7 cellular contexts compared by ENCODE assay signal in genomic region chr10:100285316-100285715, GRCh38. TPM values are rescaled to one million over a fixed set of nuclear protein-coding genes. Genes with fewer than 3 reads are reported as not detected.
DNase-seq lines count a peak whose midpoint lies in the region; ATAC-seq and TF ChIP-seq lines count a peak whose summit lies in the region.
"Not testable (repeated sequence)": the region's sequence is repeated elsewhere in the genome, so short reads cannot be mapped to it uniquely, and the experiment has no call there.
"Had no signal": no experiment of that assay in that cellular context is flagged by ENCODE, and none has a peak within 500 bp of the region (broad histone marks: within the 10 kb centered on the region; RNA-seq: fewer than 3 reads in every experiment).

No MANE protein-coding gene starts in this region.

- WGBS in right cardiac atrium = 88% methylated on average over 11 of the region's 11 CpGs
- no CpG with 5 or more reads among the region's 11 CpGs for WGBS in neuronal stem cell (ENCODE audit: extremely low coverage in 2 of 2, insufficient read length in 2 of 2, insufficient replicate concordance in 1 of 2), 2 donors

- not testable (repeated sequence) for H3K9ac ChIP-seq in neuronal stem cell (ENCODE audit: low read depth, low read length, poor library complexity)

- H3K27ac ChIP-seq in 22Rv1 (peak overlapping the region; percentile 84), WERI-Rb-1 (peak overlapping the region; percentile 87), right cardiac atrium (ENCODE audit: low read length) (peak overlapping the region; percentile 55)
- not testable (repeated sequence) for H3K27ac ChIP-seq in HL-60 (replicated peaks); neuronal stem cell (replicated peaks; ENCODE audit: low read length)

- not testable (repeated sequence) for H3K79me1 ChIP-seq in neuronal stem cell (ENCODE audit: low read depth, low read length)

- H3K4me1 ChIP-seq in right cardiac atrium (ENCODE audit: control insufficient read depth, insufficient read depth, low read length); neuronal stem cell (ENCODE audit: control insufficient read depth in 2 of 2, insufficient read depth in 1 of 2, low read depth in 1 of 2, low read length in 2 of 2): not testable (repeated sequence)

- H3K4me3 ChIP-seq in HL-60 (replicated peaks; ENCODE audit: insufficient read depth, low read length) (peak overlapping the region; percentile 90), WERI-Rb-1 (ENCODE audit: low read depth, low read length) (peak overlapping the region; percentile 61), cardiac fibroblast (replicated peaks in 1 of 2; ENCODE audit: low read depth in 2 of 2, low read length in 2 of 2) (peak overlapping the region; percentile 91 to 95), right cardiac atrium (ENCODE audit: low read length) (peak overlapping the region; percentile 56), neuronal stem cell (ENCODE audit: low read length in 2 of 2) (peak overlapping the region in 1 of 2 donors; percentile 82)

- H2BK120ac ChIP-seq in neuronal stem cell (ENCODE audit: low read depth, low read length) = not testable (repeated sequence)

- ATAC-seq in right cardiac atrium = not testable (repeated sequence)

- not testable (repeated sequence) for DNase-seq in HL-60 (ENCODE audit: low read depth in 1 of 2, low spot score in 1 of 2); right cardiac atrium; neuronal stem cell (ENCODE audit: low spot score)
- DNase-seq in WERI-Rb-1 (peak; percentile 54), cardiac fibroblast (ENCODE audit: low read depth in 2 of 2) (peak in 1 of 2 donors; percentile 22)

- not testable (repeated sequence) for H3K27me3 ChIP-seq in HL-60 (ENCODE audit: insufficient read depth, poor library complexity, severe bottlenecking); WERI-Rb-1 (ENCODE audit: insufficient read depth, low read depth, severe bottlenecking); right cardiac atrium (ENCODE audit: control insufficient read depth, insufficient read depth)
- H3K27me3 ChIP-seq in neuronal stem cell (ENCODE audit: control insufficient read depth in 3 of 3, insufficient read depth in 3 of 3, low read depth in 1 of 3, low read length in 3 of 3) = peaks cover 0 to 15% (median 0%) of the 10 kb centered on the region in 3 experiments

- peak overlapping the region; percentile 68 for H3K4me2 ChIP-seq in neuronal stem cell (ENCODE audit: insufficient read depth, low read length, poor library complexity, severe bottlenecking)

- H4K91ac ChIP-seq in neuronal stem cell (ENCODE audit: low read depth, low read length, poor library complexity) = not testable (repeated sequence)

- H2BK15ac ChIP-seq in neuronal stem cell (ENCODE audit: low read length) = not testable (repeated sequence)

- not testable (repeated sequence) for H2BK12ac ChIP-seq in neuronal stem cell (ENCODE audit: low read length)

- H2AFZ ChIP-seq in neuronal stem cell (ENCODE audit: low read length) = not testable (repeated sequence)

- H3K36me3 ChIP-seq in WERI-Rb-1 = peaks cover 49% of the 10 kb centered on the region
- H3K36me3 ChIP-seq in neuronal stem cell (replicated peaks in 1 of 2; ENCODE audit: control insufficient read depth in 2 of 2, insufficient read depth in 2 of 2, low read length in 2 of 2) = peaks cover 0 to 45% of the 10 kb centered on the region in 2 donors

- H2BK5ac ChIP-seq in neuronal stem cell (ENCODE audit: low read length) = not testable (repeated sequence)

- H3K14ac ChIP-seq in neuronal stem cell (ENCODE audit: low read length) = not testable (repeated sequence)

- TF ChIP-seq CTCF in 22Rv1 (IDR thresholded peaks at IDR 0.05); HL-60 (IDR thresholded peaks at IDR 0.05; ENCODE audit: insufficient read depth, low read length); WERI-Rb-1 (IDR thresholded peaks at IDR 0.05; ENCODE audit: low read depth, low read length); cardiac fibroblast (IDR thresholded peaks at IDR 0.05; ENCODE audit: low read depth, low read length): not testable (repeated sequence)

- H2AK5ac ChIP-seq in neuronal stem cell (ENCODE audit: low read depth, low read length) = not testable (repeated sequence)

- not testable (repeated sequence) for H3K23ac ChIP-seq in neuronal stem cell (ENCODE audit: low read depth, low read length, poor library complexity)

- not testable (repeated sequence) for H3K4ac ChIP-seq in neuronal stem cell (ENCODE audit: low read length)

- not testable (repeated sequence) for H3K18ac ChIP-seq in neuronal stem cell (ENCODE audit: low read length)

- not testable (repeated sequence) for H3K9me3 ChIP-seq in WERI-Rb-1 (ENCODE audit: severe bottlenecking); right cardiac atrium (ENCODE audit: control insufficient read depth, low read length); neuronal stem cell (replicated peaks in 1 of 2; ENCODE audit: control insufficient read depth in 2 of 2, insufficient read depth in 1 of 2, low read depth in 1 of 2, low read length in 2 of 2)

- not testable (repeated sequence) for H4K8ac ChIP-seq in neuronal stem cell (ENCODE audit: low read depth, low read length)

- intact Hi-C loops in right cardiac atrium (cut with DNase I) = not testable (repeated sequence)

RNA-seq across cellular contexts. Expression of gene BLOC1S2, which starts 1.2 kb away (rescaled TPM):
- 10 to 100 TPM; 18.6 to 26.1 (median 21.9) TPM for total RNA-seq in right cardiac atrium
- polyA plus RNA-seq in right cardiac atrium = 26.8 TPM
- polyA plus RNA-seq in neuronal stem cell (2013, experiment 1 of 2) = 52.9 TPM
- polyA plus RNA-seq in neuronal stem cell (2013, experiment 2 of 2) = 52.4 TPM

RNA-seq across cellular contexts. Expression of gene CWF19L1, which starts 17.9 kb away (rescaled TPM):
- 10 to 100 TPM; 13.2 to 15.5 (median 14.3) TPM for total RNA-seq in right cardiac atrium
- 14.4 TPM for polyA plus RNA-seq in right cardiac atrium
- 15.5 TPM for polyA plus RNA-seq in neuronal stem cell (2013, experiment 1 of 2)
- polyA plus RNA-seq in neuronal stem cell (2013, experiment 2 of 2) = 14.3 TPM

RNA-seq across cellular contexts. Expression of gene PKD2L1, which starts 44.7 kb away (rescaled TPM):
- total RNA-seq in right cardiac atrium = not detected
- polyA plus RNA-seq in right cardiac atrium = not detected
- polyA plus RNA-seq in neuronal stem cell (2013, experiment 1 of 2) = 0.01 TPM
- polyA plus RNA-seq in neuronal stem cell (2013, experiment 2 of 2) = 0.10 TPM
- total RNA-seq: RPMI7951 had no signal

RNA-seq across cellular contexts. Expression of gene CHUK, which starts 55.9 kb away (rescaled TPM):
- total RNA-seq in right cardiac atrium = 10 to 100 TPM in 3 of 4 donors, 1 to 10 TPM in 1; 9.8 to 12.9 (median 10.3) TPM
- polyA plus RNA-seq in right cardiac atrium = 6.0 TPM
- polyA plus RNA-seq in neuronal stem cell (2013, experiment 1 of 2) = 8.1 TPM
- 8.0 TPM for polyA plus RNA-seq in neuronal stem cell (2013, experiment 2 of 2)
